ENCODE assay signal across 16 cellular contexts in genomic region chr13:84651288-84651687, GRCh38.
A peak's percentile ranks its signal among the peaks of the same experiment; 100 is the strongest.
DNase-seq lines count a peak whose midpoint lies in the region; ATAC-seq, FAIRE-seq and TF ChIP-seq lines count a peak whose summit lies in the region.
"Had no signal": no experiment of that assay in that cellular context is flagged by ENCODE, and none has a peak within 500 bp of the region (broad histone marks: within the 10 kb centered on the region; RNA-seq: fewer than 3 reads in every experiment).

No MANE protein-coding gene starts in this region.

- no peaks in the 10 kb centered on the region for H3K9me3 ChIP-seq in left lung

- no peak for TF ChIP-seq CTCF in bronchial epithelial cell (IDR thresholded peaks at IDR 0.05; ENCODE audit: insufficient read depth, low read length, severe bottlenecking)
- TF ChIP-seq CTCF in left lung (IDR thresholded peaks at IDR 0.05), result no peak
- no peak for TF ChIP-seq CTCF in GM13977 (IDR thresholded peaks at IDR 0.05; ENCODE audit: extremely low read depth, insufficient read depth, missing control alignments)

- ATAC-seq in left lung, result peak; percentile 41
- ATAC-seq in GM21360 (IDR thresholded peaks at IDR 0.05; ENCODE audit: unreplicated experiment), result no peak
- ATAC-seq in GM21576 (IDR thresholded peaks at IDR 0.05; ENCODE audit: unreplicated experiment), result no peak

- H3K27me3 ChIP-seq in bronchial epithelial cell (ENCODE audit: control insufficient read depth, insufficient read depth, low read length), result no peaks in the 10 kb centered on the region
- H3K27me3 ChIP-seq in left lung, result no peaks in the 10 kb centered on the region

- intact Hi-C loops in left lung (cut with DNase I), result no loop called here

- H3K4me1 ChIP-seq in left lung, result no peaks in the 10 kb centered on the region

- peak; percentile 72 for DNase-seq in EH (ENCODE audit: low read depth)
- peak; percentile 49 for DNase-seq in LHCN-M2 (ENCODE audit: low read depth)
- DNase-seq in bronchial epithelial cell (ENCODE audit: low read depth), result peak; percentile 91
- DNase-seq in left lung, result no peak
- no peak for DNase-seq in effector CD8-positive, alpha-beta T cell (lab: John Stamatoyannopoulos, UW)
- DNase-seq in GM13977 (ENCODE audit: low spot score), result no peak
- DNase-seq: activated T-cell treated with anti-CD3 and anti-CD28 coated beads for 4 hours, amygdala, endodermal cell, GOT3, NCI-H1417 treated with DMSO at 0.1 percent for 48 hours, NCI-H774, retina, WERI-Rb-1 had no signal

- no peak overlapping the region for H3K27ac ChIP-seq in left lung
- H3K27ac ChIP-seq: WERI-Rb-1 had no signal

- in situ Hi-C loops in GM13977 (cut with MboI; ENCODE audit: low pct_unique_long_range_greater_than_20kb, low sequenced_read_pairs, unreplicated experiment), result no loop called here

- no peak overlapping the region for H3K4me3 ChIP-seq in bronchial epithelial cell (ENCODE audit: low read depth, low read length)
- no peak overlapping the region for H3K4me3 ChIP-seq in left lung

- peak; percentile 60 for FAIRE-seq in bronchial epithelial cell (lab: Jason Lieb, UNC)

- H3K36me3 ChIP-seq in bronchial epithelial cell (ENCODE audit: control insufficient read depth, insufficient read depth, low read length) (no peaks in the 10 kb centered on the region), left lung (no peaks in the 10 kb centered on the region)
- H3K36me3 ChIP-seq: WERI-Rb-1 had no signal

Comparison
In these comparisons a context has a peak if more than half of its experiments do, and no peak if none do; other contexts are left out.
1. DNase-seq: peak in EH (single experiment), LHCN-M2 (single experiment) and bronchial epithelial cell (single experiment); none in left lung (0 of 2), effector CD8-positive, alpha-beta T cell (single experiment) and GM13977 (single experiment).